1 cellular context compared by ENCODE assay signal in the genomic region with DNA sequence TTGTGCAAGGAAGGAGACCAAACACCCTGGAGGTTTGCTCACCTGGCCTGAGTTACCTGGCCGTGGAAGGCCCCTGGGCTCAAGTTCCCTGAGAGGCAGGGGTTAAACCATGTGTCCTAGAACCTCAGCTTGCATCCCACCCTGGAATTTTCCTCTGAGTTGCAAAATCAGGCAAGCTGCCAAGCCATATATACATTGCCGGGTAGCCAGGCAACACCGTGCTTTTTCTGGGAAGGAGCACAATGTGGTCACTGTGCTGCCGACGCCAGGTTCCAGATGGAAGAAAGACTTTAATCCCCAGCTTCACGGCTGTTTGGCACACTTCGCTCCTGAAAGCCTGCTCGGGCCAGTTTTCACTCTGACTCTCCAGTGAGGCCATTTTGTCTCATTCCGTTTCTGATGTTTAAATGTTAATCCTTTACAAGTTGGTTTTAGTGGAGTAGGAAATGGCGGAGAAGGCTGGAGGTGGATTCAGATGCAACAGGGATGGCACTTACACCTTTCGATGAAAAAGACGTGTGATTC.
TF ChIP-seq lines count a peak whose summit lies in the region.

No MANE protein-coding gene starts in this region.

TF ChIP-seq in HepG2, 621 proteins besides CTCF, POLR2A, EP300 and RAD21 (continued from another document and continues in another):
- TF ChIP-seq, protein P1, sequence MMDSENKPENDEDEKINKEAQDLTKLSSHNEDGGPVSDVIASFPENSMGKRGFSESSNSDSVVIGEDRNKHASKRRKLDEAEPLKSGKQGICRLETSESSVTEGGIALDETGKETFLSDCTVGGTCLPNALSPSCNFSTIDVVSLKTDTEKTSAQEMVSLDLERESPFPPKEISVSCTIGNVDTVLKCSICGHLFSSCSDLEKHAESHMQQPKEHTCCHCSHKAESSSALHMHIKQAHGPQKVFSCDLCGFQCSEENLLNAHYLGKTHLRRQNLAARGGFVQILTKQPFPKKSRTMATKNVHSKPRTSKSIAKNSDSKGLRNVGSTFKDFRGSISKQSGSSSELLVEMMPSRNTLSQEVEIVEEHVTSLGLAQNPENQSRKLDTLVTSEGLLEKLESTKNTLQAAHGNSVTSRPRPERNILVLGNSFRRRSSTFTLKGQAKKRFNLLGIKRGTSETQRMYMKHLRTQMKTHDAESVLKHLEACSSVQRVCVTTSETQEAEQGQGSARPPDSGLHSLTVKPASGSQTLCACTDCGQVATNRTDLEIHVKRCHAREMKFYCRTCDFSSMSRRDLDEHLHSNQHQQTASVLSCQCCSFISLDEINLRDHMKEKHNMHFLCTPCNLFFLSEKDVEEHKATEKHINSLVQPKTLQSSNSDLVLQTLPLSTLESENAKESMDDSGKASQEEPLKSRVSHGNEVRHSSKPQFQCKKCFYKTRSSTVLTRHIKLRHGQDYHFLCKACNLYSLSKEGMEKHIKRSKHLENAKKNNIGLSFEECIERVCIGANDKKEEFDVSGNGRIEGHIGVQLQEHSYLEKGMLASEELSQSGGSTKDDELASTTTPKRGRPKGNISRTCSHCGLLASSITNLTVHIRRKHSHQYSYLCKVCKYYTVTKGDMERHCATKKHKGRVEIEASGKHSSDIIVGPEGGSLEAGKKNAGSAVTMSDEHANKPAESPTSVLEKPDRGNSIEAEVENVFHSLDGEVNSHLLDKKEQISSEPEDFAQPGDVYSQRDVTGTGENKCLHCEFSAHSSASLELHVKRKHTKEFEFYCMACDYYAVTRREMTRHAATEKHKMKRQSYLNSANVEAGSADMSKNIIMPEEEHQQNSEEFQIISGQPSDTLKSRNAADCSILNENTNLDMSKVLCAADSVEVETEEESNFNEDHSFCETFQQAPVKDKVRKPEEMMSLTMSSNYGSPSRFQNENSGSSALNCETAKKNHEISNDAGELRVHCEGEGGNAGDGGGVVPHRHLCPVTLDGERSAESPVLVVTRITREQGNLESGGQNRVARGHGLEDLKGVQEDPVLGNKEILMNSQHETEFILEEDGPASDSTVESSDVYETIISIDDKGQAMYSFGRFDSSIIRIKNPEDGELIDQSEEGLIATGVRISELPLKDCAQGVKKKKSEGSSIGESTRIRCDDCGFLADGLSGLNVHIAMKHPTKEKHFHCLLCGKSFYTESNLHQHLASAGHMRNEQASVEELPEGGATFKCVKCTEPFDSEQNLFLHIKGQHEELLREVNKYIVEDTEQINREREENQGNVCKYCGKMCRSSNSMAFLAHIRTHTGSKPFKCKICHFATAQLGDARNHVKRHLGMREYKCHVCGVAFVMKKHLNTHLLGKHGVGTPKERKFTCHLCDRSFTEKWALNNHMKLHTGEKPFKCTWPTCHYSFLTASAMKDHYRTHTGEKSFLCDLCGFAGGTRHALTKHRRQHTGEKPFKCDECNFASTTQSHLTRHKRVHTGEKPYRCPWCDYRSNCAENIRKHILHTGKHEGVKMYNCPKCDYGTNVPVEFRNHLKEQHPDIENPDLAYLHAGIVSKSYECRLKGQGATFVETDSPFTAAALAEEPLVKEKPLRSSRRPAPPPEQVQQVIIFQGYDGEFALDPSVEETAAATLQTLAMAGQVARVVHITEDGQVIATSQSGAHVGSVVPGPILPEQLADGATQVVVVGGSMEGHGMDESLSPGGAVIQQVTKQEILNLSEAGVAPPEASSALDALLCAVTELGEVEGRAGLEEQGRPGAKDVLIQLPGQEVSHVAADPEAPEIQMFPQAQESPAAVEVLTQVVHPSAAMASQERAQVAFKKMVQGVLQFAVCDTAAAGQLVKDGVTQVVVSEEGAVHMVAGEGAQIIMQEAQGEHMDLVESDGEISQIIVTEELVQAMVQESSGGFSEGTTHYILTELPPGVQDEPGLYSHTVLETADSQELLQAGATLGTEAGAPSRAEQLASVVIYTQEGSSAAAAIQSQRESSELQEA (CRISPR knock-in tag; IDR thresholded peaks at IDR 0.05; ENCODE audit: not compliant biosample characterization) = peak; percentile 69
- TF ChIP-seq SMYD3 (CRISPR knock-in tag; IDR thresholded peaks at IDR 0.05) (peak; percentile 83; the same call in 1 of the 2 replicates), MZF1 (CRISPR knock-in tag; IDR thresholded peaks at IDR 0.05; ENCODE audit: borderline replicate concordance) (no peak), ZNF296 (CRISPR knock-in tag; conservative IDR thresholded peaks at IDR 0.05) (no peak), TOPORS (CRISPR knock-in tag; IDR thresholded peaks at IDR 0.05) (peak; percentile 93), RORA (CRISPR knock-in tag; IDR thresholded peaks at IDR 0.05) (peak; percentile 86; the same call in 1 of the 2 replicates), SYNCRIP (IDR thresholded peaks at IDR 0.05; ENCODE audit: insufficient read depth, low read depth, low read length) (no peak), ZBTB8A (CRISPR knock-in tag; IDR thresholded peaks at IDR 0.05; ENCODE audit: borderline replicate concordance, low read depth) (no peak; the same call in 1 of the 2 replicates), ARNTL (CRISPR knock-in tag; IDR thresholded peaks at IDR 0.05) (peak; percentile 85), FOXA3 (CRISPR knock-in tag; IDR thresholded peaks at IDR 0.05) (peak; percentile 97), ZNF30 (CRISPR knock-in tag; IDR thresholded peaks at IDR 0.05) (no peak), SMARCC2 (IDR thresholded peaks at IDR 0.05) (no peak), ZNF572 (CRISPR knock-in tag; IDR thresholded peaks at IDR 0.05) (no peak), RFX5 (IDR thresholded peaks at IDR 0.05; ENCODE audit: low read depth, low read length) (no peak), ZKSCAN8 (CRISPR knock-in tag; IDR thresholded peaks at IDR 0.05; ENCODE audit: borderline replicate concordance) (peak; percentile 92), AKAP8 (CRISPR knock-in tag; IDR thresholded peaks at IDR 0.05) (peak; percentile 31; the same call in 1 of the 2 replicates), ZNF776 (CRISPR knock-in tag; IDR thresholded peaks at IDR 0.05) (peak; percentile 69; the same call in 1 of the 2 replicates), HIVEP1 (CRISPR knock-in tag; IDR thresholded peaks at IDR 0.05) (peak; percentile 94), JDP2 (CRISPR knock-in tag; IDR thresholded peaks at IDR 0.05; ENCODE audit: borderline replicate concordance) (peak; percentile 78; the same call in 1 of the 2 replicates), SMAD1 (CRISPR knock-in tag; IDR thresholded peaks at IDR 0.05; ENCODE audit: borderline replicate concordance, low read depth) (no peak), NCOA2 (CRISPR knock-in tag; IDR thresholded peaks at IDR 0.05) (peak; percentile 100), FLYWCH1 (CRISPR knock-in tag; IDR thresholded peaks at IDR 0.05) (no peak; the same call in 1 of the 2 replicates), BHLHE40 (IDR thresholded peaks at IDR 0.05; ENCODE audit: low read length) (peak; percentile 58; the same call in 1 of the 2 replicates), ELF3 (CRISPR knock-in tag; IDR thresholded peaks at IDR 0.05) (peak; percentile 81; the same call in 1 of the 2 replicates), POLR2G (IDR thresholded peaks at IDR 0.05; ENCODE audit: low read depth, low read length) (peak; percentile 91), TCF7L2 (IDR thresholded peaks at IDR 0.05; ENCODE audit: low read depth, low read length) (no peak), ZSCAN31 (CRISPR knock-in tag; IDR thresholded peaks at IDR 0.05; ENCODE audit: low read depth) (peak; percentile 85), ZNF34 (CRISPR knock-in tag; IDR thresholded peaks at IDR 0.05; ENCODE audit: borderline replicate concordance) (no peak), AGO1 (IDR thresholded peaks at IDR 0.05; ENCODE audit: low read depth, low read length, poor library complexity, severe bottlenecking) (no peak)
- TF ChIP-seq, protein P2, sequence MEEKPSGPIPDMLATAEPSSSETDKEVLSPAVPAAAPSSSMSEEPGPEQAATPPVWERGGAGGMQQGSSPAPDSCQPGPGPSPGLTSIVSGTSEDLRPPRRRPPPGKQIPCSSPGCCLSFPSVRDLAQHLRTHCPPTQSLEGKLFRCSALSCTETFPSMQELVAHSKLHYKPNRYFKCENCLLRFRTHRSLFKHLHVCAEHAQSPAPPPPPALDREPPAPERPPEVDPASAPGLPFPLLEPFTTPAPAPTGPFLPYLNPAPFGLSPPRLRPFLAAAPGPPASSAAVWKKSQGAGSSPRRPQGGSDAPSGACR (CRISPR knock-in tag; IDR thresholded peaks at IDR 0.05) = peak; percentile 58; the same call in 1 of the 2 replicates
- TF ChIP-seq, protein P3, sequence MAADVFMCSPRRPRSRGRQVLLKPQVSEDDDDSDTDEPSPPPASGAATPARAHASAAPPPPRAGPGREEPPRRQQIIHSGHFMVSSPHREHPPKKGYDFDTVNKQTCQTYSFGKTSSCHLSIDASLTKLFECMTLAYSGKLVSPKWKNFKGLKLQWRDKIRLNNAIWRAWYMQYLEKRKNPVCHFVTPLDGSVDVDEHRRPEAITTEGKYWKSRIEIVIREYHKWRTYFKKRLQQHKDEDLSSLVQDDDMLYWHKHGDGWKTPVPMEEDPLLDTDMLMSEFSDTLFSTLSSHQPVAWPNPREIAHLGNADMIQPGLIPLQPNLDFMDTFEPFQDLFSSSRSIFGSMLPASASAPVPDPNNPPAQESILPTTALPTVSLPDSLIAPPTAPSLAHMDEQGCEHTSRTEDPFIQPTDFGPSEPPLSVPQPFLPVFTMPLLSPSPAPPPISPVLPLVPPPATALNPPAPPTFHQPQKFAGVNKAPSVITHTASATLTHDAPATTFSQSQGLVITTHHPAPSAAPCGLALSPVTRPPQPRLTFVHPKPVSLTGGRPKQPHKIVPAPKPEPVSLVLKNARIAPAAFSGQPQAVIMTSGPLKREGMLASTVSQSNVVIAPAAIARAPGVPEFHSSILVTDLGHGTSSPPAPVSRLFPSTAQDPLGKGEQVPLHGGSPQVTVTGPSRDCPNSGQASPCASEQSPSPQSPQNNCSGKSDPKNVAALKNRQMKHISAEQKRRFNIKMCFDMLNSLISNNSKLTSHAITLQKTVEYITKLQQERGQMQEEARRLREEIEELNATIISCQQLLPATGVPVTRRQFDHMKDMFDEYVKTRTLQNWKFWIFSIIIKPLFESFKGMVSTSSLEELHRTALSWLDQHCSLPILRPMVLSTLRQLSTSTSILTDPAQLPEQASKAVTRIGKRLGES (CRISPR knock-in tag; IDR thresholded peaks at IDR 0.05; ENCODE audit: borderline replicate concordance) = peak; percentile 83; the same call in 1 of the 2 replicates
- TF ChIP-seq, protein P4, sequence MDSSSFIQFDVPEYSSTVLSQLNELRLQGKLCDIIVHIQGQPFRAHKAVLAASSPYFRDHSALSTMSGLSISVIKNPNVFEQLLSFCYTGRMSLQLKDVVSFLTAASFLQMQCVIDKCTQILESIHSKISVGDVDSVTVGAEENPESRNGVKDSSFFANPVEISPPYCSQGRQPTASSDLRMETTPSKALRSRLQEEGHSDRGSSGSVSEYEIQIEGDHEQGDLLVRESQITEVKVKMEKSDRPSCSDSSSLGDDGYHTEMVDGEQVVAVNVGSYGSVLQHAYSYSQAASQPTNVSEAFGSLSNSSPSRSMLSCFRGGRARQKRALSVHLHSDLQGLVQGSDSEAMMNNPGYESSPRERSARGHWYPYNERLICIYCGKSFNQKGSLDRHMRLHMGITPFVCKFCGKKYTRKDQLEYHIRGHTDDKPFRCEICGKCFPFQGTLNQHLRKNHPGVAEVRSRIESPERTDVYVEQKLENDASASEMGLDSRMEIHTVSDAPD (CRISPR knock-in tag; IDR thresholded peaks at IDR 0.05) = peak; percentile 97
- TF ChIP-seq, protein P5, sequence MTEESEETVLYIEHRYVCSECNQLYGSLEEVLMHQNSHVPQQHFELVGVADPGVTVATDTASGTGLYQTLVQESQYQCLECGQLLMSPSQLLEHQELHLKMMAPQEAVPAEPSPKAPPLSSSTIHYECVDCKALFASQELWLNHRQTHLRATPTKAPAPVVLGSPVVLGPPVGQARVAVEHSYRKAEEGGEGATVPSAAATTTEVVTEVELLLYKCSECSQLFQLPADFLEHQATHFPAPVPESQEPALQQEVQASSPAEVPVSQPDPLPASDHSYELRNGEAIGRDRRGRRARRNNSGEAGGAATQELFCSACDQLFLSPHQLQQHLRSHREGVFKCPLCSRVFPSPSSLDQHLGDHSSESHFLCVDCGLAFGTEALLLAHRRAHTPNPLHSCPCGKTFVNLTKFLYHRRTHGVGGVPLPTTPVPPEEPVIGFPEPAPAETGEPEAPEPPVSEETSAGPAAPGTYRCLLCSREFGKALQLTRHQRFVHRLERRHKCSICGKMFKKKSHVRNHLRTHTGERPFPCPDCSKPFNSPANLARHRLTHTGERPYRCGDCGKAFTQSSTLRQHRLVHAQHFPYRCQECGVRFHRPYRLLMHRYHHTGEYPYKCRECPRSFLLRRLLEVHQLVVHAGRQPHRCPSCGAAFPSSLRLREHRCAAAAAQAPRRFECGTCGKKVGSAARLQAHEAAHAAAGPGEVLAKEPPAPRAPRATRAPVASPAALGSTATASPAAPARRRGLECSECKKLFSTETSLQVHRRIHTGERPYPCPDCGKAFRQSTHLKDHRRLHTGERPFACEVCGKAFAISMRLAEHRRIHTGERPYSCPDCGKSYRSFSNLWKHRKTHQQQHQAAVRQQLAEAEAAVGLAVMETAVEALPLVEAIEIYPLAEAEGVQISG (CRISPR knock-in tag; IDR thresholded peaks at IDR 0.05) = peak; percentile 82
- TF ChIP-seq, protein P6, sequence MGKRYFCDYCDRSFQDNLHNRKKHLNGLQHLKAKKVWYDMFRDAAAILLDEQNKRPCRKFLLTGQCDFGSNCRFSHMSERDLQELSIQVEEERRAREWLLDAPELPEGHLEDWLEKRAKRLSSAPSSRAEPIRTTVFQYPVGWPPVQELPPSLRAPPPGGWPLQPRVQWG (CRISPR knock-in tag; IDR thresholded peaks at IDR 0.05; ENCODE audit: borderline replicate concordance, low read depth) = no peak
- TF ChIP-seq, protein P7, sequence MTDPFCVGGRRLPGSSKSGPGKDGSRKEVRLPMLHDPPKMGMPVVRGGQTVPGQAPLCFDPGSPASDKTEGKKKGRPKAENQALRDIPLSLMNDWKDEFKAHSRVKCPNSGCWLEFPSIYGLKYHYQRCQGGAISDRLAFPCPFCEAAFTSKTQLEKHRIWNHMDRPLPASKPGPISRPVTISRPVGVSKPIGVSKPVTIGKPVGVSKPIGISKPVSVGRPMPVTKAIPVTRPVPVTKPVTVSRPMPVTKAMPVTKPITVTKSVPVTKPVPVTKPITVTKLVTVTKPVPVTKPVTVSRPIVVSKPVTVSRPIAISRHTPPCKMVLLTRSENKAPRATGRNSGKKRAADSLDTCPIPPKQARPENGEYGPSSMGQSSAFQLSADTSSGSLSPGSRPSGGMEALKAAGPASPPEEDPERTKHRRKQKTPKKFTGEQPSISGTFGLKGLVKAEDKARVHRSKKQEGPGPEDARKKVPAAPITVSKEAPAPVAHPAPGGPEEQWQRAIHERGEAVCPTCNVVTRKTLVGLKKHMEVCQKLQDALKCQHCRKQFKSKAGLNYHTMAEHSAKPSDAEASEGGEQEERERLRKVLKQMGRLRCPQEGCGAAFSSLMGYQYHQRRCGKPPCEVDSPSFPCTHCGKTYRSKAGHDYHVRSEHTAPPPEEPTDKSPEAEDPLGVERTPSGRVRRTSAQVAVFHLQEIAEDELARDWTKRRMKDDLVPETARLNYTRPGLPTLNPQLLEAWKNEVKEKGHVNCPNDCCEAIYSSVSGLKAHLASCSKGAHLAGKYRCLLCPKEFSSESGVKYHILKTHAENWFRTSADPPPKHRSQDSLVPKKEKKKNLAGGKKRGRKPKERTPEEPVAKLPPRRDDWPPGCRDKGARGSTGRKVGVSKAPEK (CRISPR knock-in tag; IDR thresholded peaks at IDR 0.05; ENCODE audit: borderline replicate concordance) = no peak
- TF ChIP-seq, protein P8, sequence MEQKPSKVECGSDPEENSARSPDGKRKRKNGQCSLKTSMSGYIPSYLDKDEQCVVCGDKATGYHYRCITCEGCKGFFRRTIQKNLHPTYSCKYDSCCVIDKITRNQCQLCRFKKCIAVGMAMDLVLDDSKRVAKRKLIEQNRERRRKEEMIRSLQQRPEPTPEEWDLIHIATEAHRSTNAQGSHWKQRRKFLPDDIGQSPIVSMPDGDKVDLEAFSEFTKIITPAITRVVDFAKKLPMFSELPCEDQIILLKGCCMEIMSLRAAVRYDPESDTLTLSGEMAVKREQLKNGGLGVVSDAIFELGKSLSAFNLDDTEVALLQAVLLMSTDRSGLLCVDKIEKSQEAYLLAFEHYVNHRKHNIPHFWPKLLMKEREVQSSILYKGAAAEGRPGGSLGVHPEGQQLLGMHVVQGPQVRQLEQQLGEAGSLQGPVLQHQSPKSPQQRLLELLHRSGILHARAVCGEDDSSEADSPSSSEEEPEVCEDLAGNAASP (CRISPR knock-in tag; IDR thresholded peaks at IDR 0.05; ENCODE audit: borderline replicate concordance) = peak; percentile 95
